Comparison of ENCODE assay signal across 1 cellular context in the genomic region with DNA sequence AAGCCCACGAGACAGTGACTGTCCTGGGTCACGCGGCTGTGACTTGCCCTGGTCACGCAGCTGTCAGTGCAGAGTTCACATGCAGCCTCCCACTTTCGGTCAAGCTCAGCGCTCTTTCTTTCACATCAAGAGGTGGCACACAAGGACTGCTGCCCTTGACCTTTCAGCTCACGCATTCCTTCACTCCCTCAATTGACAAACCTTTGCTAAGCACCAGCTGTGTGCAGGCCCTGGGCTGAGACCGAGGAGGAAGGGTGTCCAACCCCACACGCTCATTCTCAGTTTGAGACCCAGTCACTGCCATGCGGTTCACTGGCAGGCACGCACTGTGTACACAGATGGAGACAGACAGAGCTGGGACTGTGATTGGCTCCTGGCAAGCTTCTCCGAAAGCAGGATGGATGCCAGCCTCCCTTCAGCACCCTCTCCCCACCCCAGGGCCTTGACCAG.
TF ChIP-seq lines count a peak whose summit lies in the region.

No MANE protein-coding gene starts in this region.

TF ChIP-seq in GM23338, 12 proteins besides CTCF, POLR2A, EP300 and RAD21:
- TF ChIP-seq, protein P1, sequence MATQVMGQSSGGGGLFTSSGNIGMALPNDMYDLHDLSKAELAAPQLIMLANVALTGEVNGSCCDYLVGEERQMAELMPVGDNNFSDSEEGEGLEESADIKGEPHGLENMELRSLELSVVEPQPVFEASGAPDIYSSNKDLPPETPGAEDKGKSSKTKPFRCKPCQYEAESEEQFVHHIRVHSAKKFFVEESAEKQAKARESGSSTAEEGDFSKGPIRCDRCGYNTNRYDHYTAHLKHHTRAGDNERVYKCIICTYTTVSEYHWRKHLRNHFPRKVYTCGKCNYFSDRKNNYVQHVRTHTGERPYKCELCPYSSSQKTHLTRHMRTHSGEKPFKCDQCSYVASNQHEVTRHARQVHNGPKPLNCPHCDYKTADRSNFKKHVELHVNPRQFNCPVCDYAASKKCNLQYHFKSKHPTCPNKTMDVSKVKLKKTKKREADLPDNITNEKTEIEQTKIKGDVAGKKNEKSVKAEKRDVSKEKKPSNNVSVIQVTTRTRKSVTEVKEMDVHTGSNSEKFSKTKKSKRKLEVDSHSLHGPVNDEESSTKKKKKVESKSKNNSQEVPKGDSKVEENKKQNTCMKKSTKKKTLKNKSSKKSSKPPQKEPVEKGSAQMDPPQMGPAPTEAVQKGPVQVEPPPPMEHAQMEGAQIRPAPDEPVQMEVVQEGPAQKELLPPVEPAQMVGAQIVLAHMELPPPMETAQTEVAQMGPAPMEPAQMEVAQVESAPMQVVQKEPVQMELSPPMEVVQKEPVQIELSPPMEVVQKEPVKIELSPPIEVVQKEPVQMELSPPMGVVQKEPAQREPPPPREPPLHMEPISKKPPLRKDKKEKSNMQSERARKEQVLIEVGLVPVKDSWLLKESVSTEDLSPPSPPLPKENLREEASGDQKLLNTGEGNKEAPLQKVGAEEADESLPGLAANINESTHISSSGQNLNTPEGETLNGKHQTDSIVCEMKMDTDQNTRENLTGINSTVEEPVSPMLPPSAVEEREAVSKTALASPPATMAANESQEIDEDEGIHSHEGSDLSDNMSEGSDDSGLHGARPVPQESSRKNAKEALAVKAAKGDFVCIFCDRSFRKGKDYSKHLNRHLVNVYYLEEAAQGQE (IDR thresholded peaks at IDR 0.05; ENCODE audit: unreplicated experiment): no peak
- TF ChIP-seq EZH2 (IDR thresholded peaks at IDR 0.05; ENCODE audit: low read depth, unreplicated experiment): no peak
- TF ChIP-seq STAT1 (IDR thresholded peaks at IDR 0.05; ENCODE audit: unreplicated experiment): no peak
- no peak for TF ChIP-seq JUNB (IDR thresholded peaks at IDR 0.05; ENCODE audit: unreplicated experiment)
- TF ChIP-seq ZNF331 (CRISPR knock-in tag; IDR thresholded peaks at IDR 0.05; ENCODE audit: low read depth): no peak
- TF ChIP-seq NANOG (IDR thresholded peaks at IDR 0.05; ENCODE audit: borderline replicate concordance): no peak
- TF ChIP-seq CREB1 (CRISPR knock-in tag; IDR thresholded peaks at IDR 0.05; ENCODE audit: low read depth): no peak
- TF ChIP-seq, protein P2, sequence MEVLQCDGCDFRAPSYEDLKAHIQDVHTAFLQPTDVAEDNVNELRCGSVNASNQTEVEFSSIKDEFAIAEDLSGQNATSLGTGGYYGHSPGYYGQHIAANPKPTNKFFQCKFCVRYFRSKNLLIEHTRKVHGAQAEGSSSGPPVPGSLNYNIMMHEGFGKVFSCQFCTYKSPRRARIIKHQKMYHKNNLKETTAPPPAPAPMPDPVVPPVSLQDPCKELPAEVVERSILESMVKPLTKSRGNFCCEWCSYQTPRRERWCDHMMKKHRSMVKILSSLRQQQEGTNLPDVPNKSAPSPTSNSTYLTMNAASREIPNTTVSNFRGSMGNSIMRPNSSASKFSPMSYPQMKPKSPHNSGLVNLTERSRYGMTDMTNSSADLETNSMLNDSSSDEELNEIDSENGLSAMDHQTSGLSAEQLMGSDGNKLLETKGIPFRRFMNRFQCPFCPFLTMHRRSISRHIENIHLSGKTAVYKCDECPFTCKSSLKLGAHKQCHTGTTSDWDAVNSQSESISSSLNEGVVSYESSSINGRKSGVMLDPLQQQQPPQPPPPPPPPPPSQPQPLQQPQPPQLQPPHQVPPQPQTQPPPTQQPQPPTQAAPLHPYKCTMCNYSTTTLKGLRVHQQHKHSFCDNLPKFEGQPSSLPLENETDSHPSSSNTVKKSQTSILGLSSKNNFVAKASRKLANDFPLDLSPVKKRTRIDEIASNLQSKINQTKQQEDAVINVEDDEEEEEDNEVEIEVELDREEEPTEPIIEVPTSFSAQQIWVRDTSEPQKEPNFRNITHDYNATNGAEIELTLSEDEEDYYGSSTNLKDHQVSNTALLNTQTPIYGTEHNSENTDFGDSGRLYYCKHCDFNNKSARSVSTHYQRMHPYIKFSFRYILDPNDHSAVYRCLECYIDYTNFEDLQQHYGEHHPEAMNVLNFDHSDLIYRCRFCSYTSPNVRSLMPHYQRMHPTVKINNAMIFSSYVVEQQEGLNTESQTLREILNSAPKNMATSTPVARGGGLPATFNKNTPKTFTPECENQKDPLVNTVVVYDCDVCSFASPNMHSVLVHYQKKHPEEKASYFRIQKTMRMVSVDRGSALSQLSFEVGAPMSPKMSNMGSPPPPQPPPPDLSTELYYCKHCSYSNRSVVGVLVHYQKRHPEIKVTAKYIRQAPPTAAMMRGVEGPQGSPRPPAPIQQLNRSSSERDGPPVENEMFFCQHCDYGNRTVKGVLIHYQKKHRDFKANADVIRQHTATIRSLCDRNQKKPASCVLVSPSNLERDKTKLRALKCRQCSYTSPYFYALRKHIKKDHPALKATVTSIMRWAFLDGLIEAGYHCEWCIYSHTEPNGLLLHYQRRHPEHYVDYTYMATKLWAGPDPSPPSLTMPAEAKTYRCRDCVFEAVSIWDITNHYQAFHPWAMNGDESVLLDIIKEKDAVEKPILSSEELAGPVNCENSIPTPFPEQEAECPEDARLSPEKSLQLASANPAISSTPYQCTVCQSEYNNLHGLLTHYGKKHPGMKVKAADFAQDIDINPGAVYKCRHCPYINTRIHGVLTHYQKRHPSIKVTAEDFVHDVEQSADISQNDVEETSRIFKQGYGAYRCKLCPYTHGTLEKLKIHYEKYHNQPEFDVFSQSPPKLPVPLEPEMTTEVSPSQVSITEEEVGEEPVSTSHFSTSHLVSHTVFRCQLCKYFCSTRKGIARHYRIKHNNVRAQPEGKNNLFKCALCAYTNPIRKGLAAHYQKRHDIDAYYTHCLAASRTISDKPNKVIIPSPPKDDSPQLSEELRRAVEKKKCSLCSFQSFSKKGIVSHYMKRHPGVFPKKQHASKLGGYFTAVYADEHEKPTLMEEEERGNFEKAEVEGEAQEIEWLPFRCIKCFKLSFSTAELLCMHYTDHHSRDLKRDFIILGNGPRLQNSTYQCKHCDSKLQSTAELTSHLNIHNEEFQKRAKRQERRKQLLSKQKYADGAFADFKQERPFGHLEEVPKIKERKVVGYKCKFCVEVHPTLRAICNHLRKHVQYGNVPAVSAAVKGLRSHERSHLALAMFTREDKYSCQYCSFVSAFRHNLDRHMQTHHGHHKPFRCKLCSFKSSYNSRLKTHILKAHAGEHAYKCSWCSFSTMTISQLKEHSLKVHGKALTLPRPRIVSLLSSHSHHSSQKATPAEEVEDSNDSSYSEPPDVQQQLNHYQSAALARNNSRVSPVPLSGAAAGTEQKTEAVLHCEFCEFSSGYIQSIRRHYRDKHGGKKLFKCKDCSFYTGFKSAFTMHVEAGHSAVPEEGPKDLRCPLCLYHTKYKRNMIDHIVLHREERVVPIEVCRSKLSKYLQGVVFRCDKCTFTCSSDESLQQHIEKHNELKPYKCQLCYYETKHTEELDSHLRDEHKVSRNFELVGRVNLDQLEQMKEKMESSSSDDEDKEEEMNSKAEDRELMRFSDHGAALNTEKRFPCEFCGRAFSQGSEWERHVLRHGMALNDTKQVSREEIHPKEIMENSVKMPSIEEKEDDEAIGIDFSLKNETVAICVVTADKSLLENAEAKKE (CRISPR knock-in tag; IDR thresholded peaks at IDR 0.05): no peak
- TF ChIP-seq ZNF114 (CRISPR knock-in tag; IDR thresholded peaks at IDR 0.05): no peak
- TF ChIP-seq, protein P3, sequence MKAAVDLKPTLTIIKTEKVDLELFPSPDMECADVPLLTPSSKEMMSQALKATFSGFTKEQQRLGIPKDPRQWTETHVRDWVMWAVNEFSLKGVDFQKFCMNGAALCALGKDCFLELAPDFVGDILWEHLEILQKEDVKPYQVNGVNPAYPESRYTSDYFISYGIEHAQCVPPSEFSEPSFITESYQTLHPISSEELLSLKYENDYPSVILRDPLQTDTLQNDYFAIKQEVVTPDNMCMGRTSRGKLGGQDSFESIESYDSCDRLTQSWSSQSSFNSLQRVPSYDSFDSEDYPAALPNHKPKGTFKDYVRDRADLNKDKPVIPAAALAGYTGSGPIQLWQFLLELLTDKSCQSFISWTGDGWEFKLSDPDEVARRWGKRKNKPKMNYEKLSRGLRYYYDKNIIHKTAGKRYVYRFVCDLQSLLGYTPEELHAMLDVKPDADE (IDR thresholded peaks at IDR 0.05): no peak
- TF ChIP-seq POLR2AphosphoS5 (IDR thresholded peaks at IDR 0.05; ENCODE audit: low read depth): no peak
- no peak for TF ChIP-seq EZH2phosphoT487 (IDR thresholded peaks at IDR 0.05; ENCODE audit: unreplicated experiment)
